Comparison of ENCODE assay signal across 18 cellular contexts in genomic region chr13:61138857-61139256, GRCh38.
"Had no signal": no experiment of that assay in that cellular context is flagged by ENCODE, and none has a peak within 500 bp of the region (broad histone marks: within the 10 kb centered on the region; RNA-seq: fewer than 3 reads in every experiment).

No MANE protein-coding gene starts in this region.

- ATAC-seq: K562 had no signal

- DNase-seq: MG63, NCI-H1092, NCI-H1105 treated with DMSO at 0.1 percent for 48 hours, NCI-H1417 treated with DMSO at 0.1 percent for 48 hours, NCI-H146, NCI-H1694 treated with DMSO at 0.1 percent for 48 hours, NCI-H1930, NCI-H2081, NCI-H2107, NCI-H2227 treated with DMSO at 0.1 percent for 48 hours, NCI-H524, NCI-H526 treated with DMSO at 0.1 percent for 48 hours, NCI-H748 treated with DMSO at 0.1 percent for 48 hours, OCI-M1, Right ventricle myocardium superior, RPMI8226, SIG-M5 had no signal
